ENCODE assay signal across 8 cellular contexts in genomic region chr15:48811325-48811938, GRCh38. TPM values are rescaled to one million over a fixed set of nuclear protein-coding genes. Genes with fewer than 3 reads are reported as not detected.
DNase-seq lines count a peak whose midpoint lies in the region; ATAC-seq and TF ChIP-seq lines count a peak whose summit lies in the region.

No MANE protein-coding gene starts in this region.

- H3K36me3 ChIP-seq in testis (ENCODE audit: low read depth, missing control alignments): no peaks in the 10 kb centered on the region

- H3K4me3 ChIP-seq in AG10803 (ENCODE audit: low read length) (peak overlapping the region; percentile 89), testis (peak overlapping the region; percentile 74 to 84)

- TF ChIP-seq CTCF in AG10803 (conservative IDR thresholded peaks at IDR 0.05; ENCODE audit: low read length) (0 out of 2 replicates have a peak, but pooled peaks have one; percentile 11), testis (IDR thresholded peaks at IDR 0.05) (no peak)

- no peak for DNase-seq in AG10803 (ENCODE audit: low read depth)
- DNase-seq in activated naive CD8-positive, alpha-beta T cell treated with anti-CD3 and anti-CD28 coated beads for 36 hours: no peak
- peak; percentile 43 for DNase-seq in kidney tubule cell (ENCODE audit: low spot score)
- no peak for DNase-seq in testis
- no peak for DNase-seq in pons (ENCODE audit: low spot score)

- no peaks in the 10 kb centered on the region for H3K9me3 ChIP-seq in testis

- intact Hi-C loops in testis (cut with DNase I; ENCODE audit: low total_unique reads): no loop called here

- H3K27me3 Mint-ChIP-seq in activated naive CD8-positive, alpha-beta T cell treated with anti-CD3 and anti-CD28 coated beads for 36 hours: no peaks in the 10 kb centered on the region

- no peak for TF ChIP-seq POLR2A in testis (IDR thresholded peaks at IDR 0.05)

- no peaks in the 10 kb centered on the region for H3K27me3 ChIP-seq in testis

- H3K27ac Mint-ChIP-seq in activated naive CD8-positive, alpha-beta T cell treated with anti-CD3 and anti-CD28 coated beads for 36 hours: no peak overlapping the region

- ATAC-seq in HG03175 (IDR thresholded peaks at IDR 0.05; ENCODE audit: unreplicated experiment): peak; percentile 1
- ATAC-seq in HG03342 (IDR thresholded peaks at IDR 0.05; ENCODE audit: unreplicated experiment): no peak
- no peak for ATAC-seq in GM21447 (IDR thresholded peaks at IDR 0.05; ENCODE audit: unreplicated experiment)

- peaks cover 26% of the 10 kb centered on the region for H3K4me1 Mint-ChIP-seq in activated naive CD8-positive, alpha-beta T cell treated with anti-CD3 and anti-CD28 coated beads for 36 hours

- H3K9me3 Mint-ChIP-seq in activated naive CD8-positive, alpha-beta T cell treated with anti-CD3 and anti-CD28 coated beads for 36 hours: no peaks in the 10 kb centered on the region

- peak overlapping the region; percentile 82 for H3K4me3 Mint-ChIP-seq in activated naive CD8-positive, alpha-beta T cell treated with anti-CD3 and anti-CD28 coated beads for 36 hours

- WGBS in testis, 2 donors: 4 to 5% methylated on average over 18 to 23 of the region's 23 CpGs

- no peak overlapping the region for H3K27ac ChIP-seq in testis

- H3K4me1 ChIP-seq in testis: no peaks in the 10 kb centered on the region

- H3K36me3 Mint-ChIP-seq in activated naive CD8-positive, alpha-beta T cell treated with anti-CD3 and anti-CD28 coated beads for 36 hours: peaks cover 13% of the 10 kb centered on the region

RNA-seq across cellular contexts. Expression of gene CEP152, which starts 0.6 kb away (rescaled TPM):
- total RNA-seq in activated naive CD8-positive, alpha-beta T cell treated with anti-CD3 and anti-CD28 coated beads for 36 hours: 10 to 100 TPM; 27.2 to 27.3 TPM
- total RNA-seq in testis: 10 to 100 TPM; 34.7 to 66.3 TPM
- 11.5 TPM for polyA plus RNA-seq in testis (ENCODE audit: insufficient read depth, low read depth, low replicate concordance)
